ENCODE assay signal across 20 cellular contexts in the genomic region with DNA sequence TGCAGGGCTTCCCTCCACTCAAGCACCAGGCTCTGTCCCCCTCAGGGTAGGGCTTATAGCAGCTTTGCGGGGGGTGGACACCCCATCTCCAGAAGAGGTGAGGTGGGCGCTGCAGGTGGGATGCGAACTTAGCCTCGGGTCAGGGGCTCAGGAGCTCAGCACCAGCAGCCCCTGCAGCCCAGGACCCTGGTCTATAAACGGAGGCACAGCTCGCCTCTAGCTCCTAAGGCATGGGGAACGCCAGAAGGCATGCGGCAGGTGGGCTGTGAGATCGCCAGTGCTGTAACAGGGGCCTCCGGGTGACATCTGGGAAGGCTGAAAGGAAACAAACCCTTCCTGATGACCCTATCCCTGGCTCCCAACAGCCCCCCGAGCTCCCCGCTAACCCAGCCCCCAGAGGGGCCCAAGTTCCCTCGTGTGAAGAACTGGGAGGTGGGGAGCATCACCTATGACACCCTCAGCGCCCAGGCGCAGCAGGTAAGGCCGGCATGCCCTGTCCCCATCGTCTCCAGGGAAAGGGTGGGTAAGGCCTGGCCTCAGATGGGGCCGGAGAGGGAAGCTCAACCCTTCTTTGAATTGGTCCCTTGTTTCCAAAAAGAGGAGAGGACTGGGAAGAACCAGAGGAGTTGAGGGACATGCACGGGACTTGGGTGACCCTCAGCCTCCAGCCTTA. TPM values are rescaled to one million over a fixed set of nuclear protein-coding genes. Genes with fewer than 3 reads are reported as not detected.
DNase-seq lines count a peak whose midpoint lies in the region; ATAC-seq, FAIRE-seq and TF ChIP-seq lines count a peak whose summit lies in the region.
"Had no signal": no experiment of that assay in that cellular context is flagged by ENCODE, and none has a peak within 500 bp of the region (broad histone marks: within the 10 kb centered on the region; RNA-seq: fewer than 3 reads in every experiment).

No MANE protein-coding gene starts in this region.

- DNase-seq in NCI-H82 (lab: John Stamatoyannopoulos, UW) (peak; percentile 66), NCI-H82 treated with DMSO at 0.1 percent for 48 hours (lab: John Stamatoyannopoulos, UW; ENCODE audit: unreplicated experiment) (no peak), K562 (ENCODE audit: extremely low read depth in 1 of 4, low spot score in 3 of 4) (no peak), left lobe of liver (ENCODE audit: low spot score) (no peak), transverse colon (no peak)
- no peak for DNase-seq in CD4-positive, alpha-beta T cell
- DNase-seq in naive thymus-derived CD4-positive, alpha-beta T cell, result no peak
- DNase-seq: central memory CD4-positive, alpha-beta T cell; COR-L47; MM.1S; NCI-H2081; NCI-H774; stimulated activated CD4-positive, alpha-beta T cell treated with anti-CD3 and anti-CD28 coated beads, Interleukin-4, amount 100 ng/mL, for 1 hour; T-helper 9 cell; uterus had no signal

- no peaks in the 10 kb centered on the region for H3K27me3 ChIP-seq in CD4-positive, alpha-beta T cell (ENCODE audit: control insufficient read depth, insufficient read depth, low read length)
- H3K27me3 ChIP-seq in K562 (ENCODE audit: control insufficient read depth in 2 of 2, insufficient read depth in 2 of 2, low read length in 2 of 2) (no peaks in the 10 kb centered on the region), transverse colon (peaks cover 7% of the 10 kb centered on the region)
- H3K27me3 ChIP-seq in naive thymus-derived CD4-positive, alpha-beta T cell (ENCODE audit: control insufficient read depth in 2 of 2, insufficient read depth in 2 of 2, low read length in 2 of 2), result no peaks in the 10 kb centered on the region
- H3K27me3 ChIP-seq: uterus had no signal

- no peak overlapping the region for H3K9ac ChIP-seq in K562 (ENCODE audit: insufficient read depth in 1 of 2, low read depth in 2 of 2, low read length in 2 of 2)

- POLR2A ChIA-PET in CD4-positive, alpha-beta T cell (lab: Charles Lee), result interaction anchor here (1.4 to 2.2 kb wide), 5 partner anchors 13 to 33 kb away, joined by 3 to 19 read pairs (median 4); no protein-coding TSS in a partner anchor
- POLR2A ChIA-PET in K562 (lab: Yijun Ruan, JAX), result interaction anchor here (0.6 to 1.7 kb wide), 15 partner anchors 9 to 1797 kb away, joined by 3 to 12 read pairs (median 4); no protein-coding TSS in a partner anchor
- POLR2A ChIA-PET in naive thymus-derived CD4-positive, alpha-beta T cell (lab: Charles Lee), result interaction anchor here (0.5 to 3.5 kb wide), 9 partner anchors 10 to 500 kb away, joined by 3 to 33 read pairs (median 10); a partner anchor contains a TSS

- ATAC-seq in CD4-positive, alpha-beta T cell (ENCODE audit: poor library complexity), result no peak
- ATAC-seq in K562, result peak; percentile 1
- ATAC-seq in naive thymus-derived CD4-positive, alpha-beta T cell, result no peak
- no peak for ATAC-seq in left lobe of liver
- ATAC-seq in HG02884 (IDR thresholded peaks at IDR 0.05; ENCODE audit: unreplicated experiment), result no peak

- H3K4me1 Mint-ChIP-seq in CD4-positive, alpha-beta T cell (ENCODE audit: low read depth), result peaks cover 50% of the 10 kb centered on the region
- H3K4me1 Mint-ChIP-seq in naive thymus-derived CD4-positive, alpha-beta T cell, result peaks cover 16 to 55% (median 45%) of the 10 kb centered on the region in 7 donors

- H3K27ac ChIP-seq in CD4-positive, alpha-beta T cell (ENCODE audit: low read depth, low read length), result peak overlapping the region; percentile 15
- H3K27ac ChIP-seq in K562 (ENCODE audit: extremely low read depth, low read depth, low read length) (no peak overlapping the region), transverse colon (no peak overlapping the region)
- H3K27ac ChIP-seq in naive thymus-derived CD4-positive, alpha-beta T cell (ENCODE audit: low read depth, low read length), result peak overlapping the region; percentile 68

- H3K4me3 ChIP-seq in K562 (no peak overlapping the region), transverse colon (peak overlapping the region in 1 of 4 donors; percentile 1)
- peak overlapping the region; percentile 29 for H3K4me3 ChIP-seq in naive thymus-derived CD4-positive, alpha-beta T cell (ENCODE audit: low read length)
- H3K4me3 ChIP-seq: uterus had no signal

- in situ Hi-C loops in K562 (cut with MboI), result no loop called here
- in situ Hi-C loops in transverse colon (cut with MboI; ENCODE audit: low pct_ligation_motif_present in 1 of 4, low pct_unique_long_range_greater_than_20kb in 1 of 4, low sequenced_read_pairs in 3 of 4), result loop anchor here in 3 of 4 donors (25.0 kb wide), 3 partner anchors 108 to 558 kb away; no protein-coding TSS in a partner anchor

- TF ChIP-seq EP300 in K562 (IDR thresholded peaks at IDR 0.05; ENCODE audit: low read length) (no peak), transverse colon (IDR thresholded peaks at IDR 0.05; ENCODE audit: low read depth) (no peak)

- CTCF ChIA-PET in CD4-positive, alpha-beta T cell (lab: Charles Lee), result interaction anchor here (0.8 to 1.8 kb wide), 4 partner anchors 9 to 32 kb away, joined by 3 to 6 read pairs (median 4); no protein-coding TSS in a partner anchor
- CTCF ChIA-PET in K562 (lab: Yijun Ruan, JAX; ENCODE audit: low intra/inter-chr PET ratio), result no interaction called here
- CTCF ChIA-PET in naive thymus-derived CD4-positive, alpha-beta T cell (lab: Charles Lee), result interaction anchor here (0.6 to 3.1 kb wide), 11 partner anchors 10 to 116 kb away, joined by 3 to 20 read pairs (median 3); a partner anchor contains a TSS

- peak overlapping the region; percentile 64 for H3K27ac Mint-ChIP-seq in CD4-positive, alpha-beta T cell
- peak overlapping the region in 8 of 9 donors; percentile 30 to 87 (median 61) for H3K27ac Mint-ChIP-seq in naive thymus-derived CD4-positive, alpha-beta T cell

- intact Hi-C loops in CD4-positive, alpha-beta T cell (cut with DNase I, micrococcal nuclease), result no loop called here
- intact Hi-C loops in K562 (cut with micrococcal nuclease), result loop anchor here (1.0 to 10.0 kb wide), 3 partner anchors 13 to 680 kb away; a partner anchor contains a TSS
- intact Hi-C loops in naive thymus-derived CD4-positive, alpha-beta T cell (cut with micrococcal nuclease), result loop anchor here in 1 of 2 donors (1.0 kb wide), 1 partner anchor 18 kb away; no protein-coding TSS in a partner anchor
- intact Hi-C loops in transverse colon (cut with DNase I; ENCODE audit: low total_unique reads), result no loop called here

- no peaks in the 10 kb centered on the region for H3K27me3 Mint-ChIP-seq in CD4-positive, alpha-beta T cell
- peaks cover 0 to 3% (median 0%) of the 10 kb centered on the region in 5 donors for H3K27me3 Mint-ChIP-seq in naive thymus-derived CD4-positive, alpha-beta T cell

- no peak for TF ChIP-seq POLR2A in K562 (conservative IDR thresholded peaks at IDR 0.05)
- no peak for TF ChIP-seq POLR2A in transverse colon (IDR thresholded peaks at IDR 0.05)

- H3K4me3 Mint-ChIP-seq in CD4-positive, alpha-beta T cell, result peak overlapping the region; percentile 54
- peak overlapping the region in 9 of 10 donors; percentile 21 to 72 (median 63) for H3K4me3 Mint-ChIP-seq in naive thymus-derived CD4-positive, alpha-beta T cell

- no peaks in the 10 kb centered on the region for H3K79me2 ChIP-seq in K562 (ENCODE audit: control insufficient read depth, insufficient read depth, low read length)

- no peak overlapping the region for H2AFZ ChIP-seq in K562 (ENCODE audit: low read depth, low read length)

- FAIRE-seq in K562 (lab: Jason Lieb, UNC), result no peak
- FAIRE-seq: HTR-8/SVneo, keratinocyte had no signal

- no peak for TF ChIP-seq CTCF in CD4-positive, alpha-beta T cell (IDR thresholded peaks at IDR 0.05)
- TF ChIP-seq CTCF in K562 (IDR thresholded peaks at IDR 0.05 in 2 of 3, conservative IDR thresholded peaks at IDR 0.05 in 1 of 3; ENCODE audit: insufficient read depth in 2 of 3, low read depth in 1 of 3, low read length in 3 of 3) (no peak), transverse colon (IDR thresholded peaks at IDR 0.05) (no peak)

- no peaks in the 10 kb centered on the region for H3K9me1 ChIP-seq in K562 (ENCODE audit: control insufficient read depth, insufficient read depth, low read length)

- H3K9me3 Mint-ChIP-seq in CD4-positive, alpha-beta T cell, result peaks cover 11% of the 10 kb centered on the region
- peaks cover 0 to 21% (median 15%) of the 10 kb centered on the region in 11 donors for H3K9me3 Mint-ChIP-seq in naive thymus-derived CD4-positive, alpha-beta T cell

- H3K4me2 ChIP-seq in K562 (ENCODE audit: insufficient read depth, low read length), result no peak overlapping the region; the same call in 1 of the 2 replicates

- TF ChIP-seq RAD21 in K562 (CRISPR knock-in tag; conservative IDR thresholded peaks at IDR 0.05 in 1 of 2, IDR thresholded peaks at IDR 0.05 in 1 of 2), result no peak

- no peaks in the 10 kb centered on the region for H3K36me3 ChIP-seq in K562 (ENCODE audit: control insufficient read depth, insufficient read depth, low read length)
- H3K36me3 ChIP-seq in naive thymus-derived CD4-positive, alpha-beta T cell (ENCODE audit: control insufficient read depth in 2 of 3, insufficient read depth in 3 of 3, low read length in 3 of 3), result no peaks in the 10 kb centered on the region
- no peaks in the 10 kb centered on the region for H3K36me3 ChIP-seq in transverse colon
- H3K36me3 ChIP-seq: uterus had no signal

- H3K36me3 Mint-ChIP-seq in CD4-positive, alpha-beta T cell (ENCODE audit: low read depth), result no peaks in the 10 kb centered on the region
- H3K36me3 Mint-ChIP-seq in naive thymus-derived CD4-positive, alpha-beta T cell, result peaks cover 1 to 14% (median 8%) of the 10 kb centered on the region in 5 donors

- H3K4me1 ChIP-seq in K562 (replicated peaks in 1 of 2; ENCODE audit: control insufficient read depth in 2 of 2, insufficient read depth in 2 of 2, low read length in 2 of 2), result peaks cover 46 to 56% of the 10 kb centered on the region in 2 experiments
- peaks cover 8 to 57% of the 10 kb centered on the region in 2 donors for H3K4me1 ChIP-seq in naive thymus-derived CD4-positive, alpha-beta T cell (ENCODE audit: control insufficient read depth in 2 of 2, insufficient read depth in 2 of 2, low read length in 2 of 2)
- H3K4me1 ChIP-seq in transverse colon, result peaks cover 0 to 6% (median 0%) of the 10 kb centered on the region in 4 donors
- H3K4me1 ChIP-seq: uterus had no signal

- no TSS peak for BruUV-seq in K562 (replicated peaks; lab: Mats Ljungman, UMichigan)

- H4K20me1 ChIP-seq in K562 (replicated peaks; ENCODE audit: control insufficient read depth, insufficient read depth, low read length), result peaks cover 5% of the 10 kb centered on the region; the same call in 1 of the 2 replicates

- 21% methylated on average over 19 of the region's 19 CpGs for WGBS in K562 (ENCODE audit: insufficient coverage, low coverage, missing lambda C conversion rate)
- WGBS in transverse colon (ENCODE audit: low coverage in 1 of 2), 2 donors, result 73% methylated on average over 17 of the region's 19 CpGs; no CpG with 5 or more reads in 1 of the 2 donors

- peaks cover 15% of the 10 kb centered on the region for H3K9me3 ChIP-seq in CD4-positive, alpha-beta T cell (ENCODE audit: control insufficient read depth, low read length)
- H3K9me3 ChIP-seq in K562 (replicated peaks; ENCODE audit: control insufficient read depth, insufficient read depth, low read depth, low read length) (no peaks in the 10 kb centered on the region; the same call in 1 of the 2 replicates), transverse colon (peaks cover 0 to 4% of the 10 kb centered on the region in 2 donors)
- peaks cover 0 to 16% (median 9%) of the 10 kb centered on the region in 3 experiments for H3K9me3 ChIP-seq in naive thymus-derived CD4-positive, alpha-beta T cell (ENCODE audit: control insufficient read depth in 2 of 3, low read length in 3 of 3)
- H3K9me3 ChIP-seq: uterus had no signal

RNA-seq across cellular contexts. Expression of a gene that starts 4.2 kb away (rescaled TPM):
- total RNA-seq in CD4-positive, alpha-beta T cell, result 1 to 10 TPM; 3.9 to 7.1 TPM
- total RNA-seq in K562 (2011; cell fraction: chromatin; rRNA removed; ENCODE audit: low replicate concordance), result 17.7 and 69.8 TPM in 2 replicates
- total RNA-seq in K562 (2011; cell fraction: nucleolus; rRNA removed), result 82.0 and 87.6 TPM in 2 replicates
- 40.3 and 46.6 TPM in 2 replicates for total RNA-seq in K562 (2011; cell fraction: nucleoplasm; rRNA removed)
- total RNA-seq in K562 (2014; rRNA removed), result 121 and 170 TPM in 2 replicates
- total RNA-seq in K562 (2014; rRNA removed; fragmentation: Illumina TruSeq; extraction: Trizol), result 3.1 and 4.3 TPM in 2 replicates
- total RNA-seq in K562 (2015; rRNA removed; fragmentation: Illumina TruSeq; extraction: Trizol), result 43.2 and 45.8 TPM in 2 replicates
- 111 and 124 TPM in 2 replicates for total RNA-seq in K562 (2021)
- polyA plus RNA-seq in K562 (2011; rRNA removed), result 23.6 and 47.3 TPM in 2 replicates
- polyA plus RNA-seq in K562 (2011; cell fraction: cytosol; rRNA removed), result 58.9 and 221 TPM in 2 replicates
- polyA plus RNA-seq in K562 (2011; cell fraction: nucleus; rRNA removed), result 50.4 and 106 TPM in 2 replicates
- 87.2 and 107 TPM in 2 replicates for polyA plus RNA-seq in K562 (2012)
- 23.6 and 88.1 TPM in 2 replicates for polyA plus RNA-seq in K562 (2014; fragmentation: Illumina TruSeq; extraction: Trizol)
- polyA plus RNA-seq in K562 (2014; fragmentation: Nextera tagmentation; extraction: Ambion mirVana), result 1 to 10 TPM; 1.1 to 2.9 TPM
- polyA plus RNA-seq in K562 (2014; rRNA removed), result 102 and 118 TPM in 2 replicates
- polyA minus RNA-seq in K562 (2011; rRNA and poly(A)+ RNA removed), result 11.7 and 21.2 TPM in 2 replicates
- 65.3 and 77.5 TPM in 2 replicates for polyA minus RNA-seq in K562 (2011; cell fraction: cytosol; rRNA and poly(A)+ RNA removed)
- 35.9 and 37.0 TPM in 2 replicates for polyA minus RNA-seq in K562 (2011; cell fraction: nucleus; rRNA and poly(A)+ RNA removed)
- 10 to 100 TPM in 1 of 5 experiments, 1 to 10 TPM in 4; 2.8 to 19.1 (median 7.9) TPM for total RNA-seq in naive thymus-derived CD4-positive, alpha-beta T cell
- polyA plus RNA-seq in naive thymus-derived CD4-positive, alpha-beta T cell, result 10 to 100 TPM in 1 of 2 donors, 1 to 10 TPM in 1; 4.6 to 12.7 TPM
- total RNA-seq in left lobe of liver, result 8.7 TPM
- 10 to 100 TPM in 2 of 4 donors, 1 to 10 TPM in 2; 2.5 to 34.2 (median 7.0) TPM for total RNA-seq in transverse colon

RNA-seq across cellular contexts. Expression of a gene that starts 16.9 kb away (rescaled TPM):
- 1 to 10 TPM; 1.9 to 2.3 TPM for total RNA-seq in CD4-positive, alpha-beta T cell
- 101 and 344 TPM in 2 replicates for total RNA-seq in K562 (2011; cell fraction: chromatin; rRNA removed; ENCODE audit: low replicate concordance)
- 421 and 427 TPM in 2 replicates for total RNA-seq in K562 (2011; cell fraction: nucleolus; rRNA removed)
- 291 and 342 TPM in 2 replicates for total RNA-seq in K562 (2011; cell fraction: nucleoplasm; rRNA removed)
- total RNA-seq in K562 (2014; rRNA removed) (326 and 470 TPM in 2 replicates), K562 (2014; rRNA removed; fragmentation: Illumina TruSeq; extraction: Trizol) (63.4 and 97.8 TPM in 2 replicates), K562 (2015; rRNA removed; fragmentation: Illumina TruSeq; extraction: Trizol) (215 and 218 TPM in 2 replicates), K562 (2021) (368 and 385 TPM in 2 replicates), left lobe of liver (0.28 TPM), transverse colon (10 to 100 TPM in 3 of 4 donors, 1 to 10 TPM in 1; 9.5 to 39.0 (median 19.3) TPM)
- polyA plus RNA-seq in K562 (2011; rRNA removed) (125 and 154 TPM in 2 replicates), K562 (2014; fragmentation: Illumina TruSeq; extraction: Trizol) (222 and 298 TPM in 2 replicates), K562 (2014; fragmentation: Nextera tagmentation; extraction: Ambion mirVana) (10 to 100 TPM; 18.1 to 29.0 TPM), K562 (2014; rRNA removed) (251 and 295 TPM in 2 replicates)
- polyA plus RNA-seq in K562 (2011; cell fraction: cytosol; rRNA removed), result 184 and 684 TPM in 2 replicates
- 202 and 446 TPM in 2 replicates for polyA plus RNA-seq in K562 (2011; cell fraction: nucleus; rRNA removed)
- polyA plus RNA-seq in K562 (2012), result 270 and 304 TPM in 2 replicates
- 46.2 and 123 TPM in 2 replicates for polyA minus RNA-seq in K562 (2011; rRNA and poly(A)+ RNA removed)
- 133 and 200 TPM in 2 replicates for polyA minus RNA-seq in K562 (2011; cell fraction: cytosol; rRNA and poly(A)+ RNA removed)
- 111 and 144 TPM in 2 replicates for polyA minus RNA-seq in K562 (2011; cell fraction: nucleus; rRNA and poly(A)+ RNA removed)
- total RNA-seq in naive thymus-derived CD4-positive, alpha-beta T cell, result 1 to 10 TPM in 4 of 5 experiments, under 1 TPM in 1; 0.56 to 4.9 (median 3.2) TPM
- 1 to 10 TPM; 3.0 to 5.2 TPM for polyA plus RNA-seq in naive thymus-derived CD4-positive, alpha-beta T cell
- total RNA-seq: RPMI7951 had no signal

RNA-seq across cellular contexts. Expression of a gene that starts 29.3 kb away (rescaled TPM):
- total RNA-seq in CD4-positive, alpha-beta T cell, result 10 to 100 TPM; 16.8 to 17.1 TPM
- 3.9 and 10.1 TPM in 2 replicates for total RNA-seq in K562 (2011; cell fraction: chromatin; rRNA removed; ENCODE audit: low replicate concordance)
- total RNA-seq in K562 (2011; cell fraction: nucleolus; rRNA removed), result 5.8 and 7.7 TPM in 2 replicates
- total RNA-seq in K562 (2011; cell fraction: nucleoplasm; rRNA removed), result 4.8 and 12.4 TPM in 2 replicates
- 2.0 and 2.1 TPM in 2 replicates for total RNA-seq in K562 (2014; rRNA removed)
- total RNA-seq in K562 (2014; rRNA removed; fragmentation: Illumina TruSeq; extraction: Trizol), result 0.64 and 1.2 TPM in 2 replicates
- 0.29 and 0.90 TPM in 2 replicates for total RNA-seq in K562 (2015; rRNA removed; fragmentation: Illumina TruSeq; extraction: Trizol)
- 2.2 and 4.7 TPM in 2 replicates for total RNA-seq in K562 (2021)
- polyA plus RNA-seq in K562 (2011; rRNA removed), result 1.3 and 1.7 TPM in 2 replicates
- polyA plus RNA-seq in K562 (2011; cell fraction: cytosol; rRNA removed), result 1.2 and 1.7 TPM in 2 replicates
- 5.9 and 13.7 TPM in 2 replicates for polyA plus RNA-seq in K562 (2011; cell fraction: nucleus; rRNA removed)
- 6.6 and 7.2 TPM in 2 replicates for polyA plus RNA-seq in K562 (2012)
- 0.92 and 1.4 TPM in 2 replicates for polyA plus RNA-seq in K562 (2014; fragmentation: Illumina TruSeq; extraction: Trizol)
- 1 to 10 TPM; 5.0 to 6.9 TPM for polyA plus RNA-seq in K562 (2014; fragmentation: Nextera tagmentation; extraction: Ambion mirVana)
- polyA plus RNA-seq in K562 (2014; rRNA removed), result 2.7 and 8.0 TPM in 2 replicates
- 0.27 and 0.63 TPM in 2 replicates for polyA minus RNA-seq in K562 (2011; rRNA and poly(A)+ RNA removed)
- not detected in 2 replicates for polyA minus RNA-seq in K562 (2011; cell fraction: cytosol; rRNA and poly(A)+ RNA removed)
- 1.00 and 2.6 TPM in 2 replicates for polyA minus RNA-seq in K562 (2011; cell fraction: nucleus; rRNA and poly(A)+ RNA removed)
- total RNA-seq in naive thymus-derived CD4-positive, alpha-beta T cell, result 10 to 100 TPM; 11.3 to 46.6 (median 20.9) TPM
- 10 to 100 TPM; 27.0 to 49.4 TPM for polyA plus RNA-seq in naive thymus-derived CD4-positive, alpha-beta T cell
- not detected for total RNA-seq in left lobe of liver
- 1 to 10 TPM in 1 of 4 donors, not detected in 3; 1.1 TPM for total RNA-seq in transverse colon
- total RNA-seq: A172 had no signal

RNA-seq across cellular contexts. Expression of a gene that starts 33.3 kb away (rescaled TPM):
- 10 to 100 TPM; 57.0 to 62.2 TPM for total RNA-seq in CD4-positive, alpha-beta T cell
- 193 and 406 TPM in 2 replicates for total RNA-seq in K562 (2011; cell fraction: chromatin; rRNA removed; ENCODE audit: low replicate concordance)
- 266 and 270 TPM in 2 replicates for total RNA-seq in K562 (2011; cell fraction: nucleolus; rRNA removed)
- total RNA-seq in K562 (2011; cell fraction: nucleoplasm; rRNA removed), result 209 and 255 TPM in 2 replicates
- total RNA-seq in K562 (2014; rRNA removed), result 63.5 and 79.1 TPM in 2 replicates
- total RNA-seq in K562 (2014; rRNA removed; fragmentation: Illumina TruSeq; extraction: Trizol), result 16.9 and 21.9 TPM in 2 replicates
- 36.3 and 38.0 TPM in 2 replicates for total RNA-seq in K562 (2015; rRNA removed; fragmentation: Illumina TruSeq; extraction: Trizol)
- total RNA-seq in K562 (2021), result 106 and 109 TPM in 2 replicates
- polyA plus RNA-seq in K562 (2011; rRNA removed), result 27.0 and 42.2 TPM in 2 replicates
- 44.7 and 109 TPM in 2 replicates for polyA plus RNA-seq in K562 (2011; cell fraction: cytosol; rRNA removed)
- polyA plus RNA-seq in K562 (2011; cell fraction: nucleus; rRNA removed), result 87.0 and 201 TPM in 2 replicates
- polyA plus RNA-seq in K562 (2012), result 64.3 and 65.5 TPM in 2 replicates
- polyA plus RNA-seq in K562 (2014; fragmentation: Illumina TruSeq; extraction: Trizol), result 61.4 and 89.2 TPM in 2 replicates
- polyA plus RNA-seq in K562 (2014; fragmentation: Nextera tagmentation; extraction: Ambion mirVana), result 1 to 10 TPM; 7.6 to 9.2 TPM
- 73.6 and 81.3 TPM in 2 replicates for polyA plus RNA-seq in K562 (2014; rRNA removed)
- polyA minus RNA-seq in K562 (2011; rRNA and poly(A)+ RNA removed), result 23.8 and 38.7 TPM in 2 replicates
- 44.9 and 63.6 TPM in 2 replicates for polyA minus RNA-seq in K562 (2011; cell fraction: cytosol; rRNA and poly(A)+ RNA removed)
- polyA minus RNA-seq in K562 (2011; cell fraction: nucleus; rRNA and poly(A)+ RNA removed), result 54.3 and 64.6 TPM in 2 replicates
- total RNA-seq in naive thymus-derived CD4-positive, alpha-beta T cell, result 10 to 100 TPM; 59.7 to 88.0 (median 76.6) TPM
- polyA plus RNA-seq in naive thymus-derived CD4-positive, alpha-beta T cell, result 10 to 100 TPM; 13.8 to 18.6 TPM
- 29.1 TPM for total RNA-seq in left lobe of liver
- total RNA-seq in transverse colon, result 10 to 100 TPM; 33.3 to 76.4 (median 51.4) TPM

RNA-seq across cellular contexts. Expression of a gene that starts 53.4 kb away (rescaled TPM):
- 10 to 100 TPM; 13.8 to 15.2 TPM for total RNA-seq in CD4-positive, alpha-beta T cell
- total RNA-seq in K562 (2011; cell fraction: chromatin; rRNA removed; ENCODE audit: low replicate concordance), result 11.1 and 29.9 TPM in 2 replicates
- total RNA-seq in K562 (2011; cell fraction: nucleolus; rRNA removed), result 11.7 and 12.1 TPM in 2 replicates
- total RNA-seq in K562 (2011; cell fraction: nucleoplasm; rRNA removed), result 11.4 and 19.2 TPM in 2 replicates
- total RNA-seq in K562 (2014; rRNA removed), result 0.32 and 1.5 TPM in 2 replicates
- 0.32 and 0.40 TPM in 2 replicates for total RNA-seq in K562 (2014; rRNA removed; fragmentation: Illumina TruSeq; extraction: Trizol)
- total RNA-seq in K562 (2015; rRNA removed; fragmentation: Illumina TruSeq; extraction: Trizol), result 0.87 and 0.98 TPM in 2 replicates
- total RNA-seq in K562 (2021), result 2.9 and 3.2 TPM in 2 replicates
- polyA plus RNA-seq in K562 (2011; rRNA removed), result 1.3 and 2.7 TPM in 2 replicates
- 2.1 and 3.3 TPM in 2 replicates for polyA plus RNA-seq in K562 (2011; cell fraction: cytosol; rRNA removed)
- 18.1 and 42.9 TPM in 2 replicates for polyA plus RNA-seq in K562 (2011; cell fraction: nucleus; rRNA removed)
- 5.5 and 18.9 TPM in 2 replicates for polyA plus RNA-seq in K562 (2012)
- polyA plus RNA-seq in K562 (2014; fragmentation: Illumina TruSeq; extraction: Trizol), result 2.4 and 2.7 TPM in 2 replicates
- under 1 TPM; 0.11 to 0.44 TPM for polyA plus RNA-seq in K562 (2014; fragmentation: Nextera tagmentation; extraction: Ambion mirVana)
- polyA plus RNA-seq in K562 (2014; rRNA removed), result 3.3 and 5.0 TPM in 2 replicates
- not detected in 2 replicates for polyA minus RNA-seq in K562 (2011; rRNA and poly(A)+ RNA removed)
- 0.64 and 1.5 TPM in 2 replicates for polyA minus RNA-seq in K562 (2011; cell fraction: cytosol; rRNA and poly(A)+ RNA removed)
- polyA minus RNA-seq in K562 (2011; cell fraction: nucleus; rRNA and poly(A)+ RNA removed), result 2.7 and 3.0 TPM in 2 replicates
- total RNA-seq in naive thymus-derived CD4-positive, alpha-beta T cell, result 10 to 100 TPM in 4 of 5 experiments, 1 to 10 TPM in 1; 6.7 to 17.7 (median 13.7) TPM
- polyA plus RNA-seq in naive thymus-derived CD4-positive, alpha-beta T cell, result not detected
- total RNA-seq in left lobe of liver, result 2.2 TPM
- total RNA-seq in transverse colon, result 1 to 10 TPM; 2.6 to 4.3 (median 3.1) TPM

Comparison
In these comparisons a context has a peak if more than half of its experiments do, and no peak if none do; other contexts are left out.
1. H3K27ac ChIP-seq: peak in CD4-positive, alpha-beta T cell (single experiment) and naive thymus-derived CD4-positive, alpha-beta T cell (single experiment); none in K562 (single experiment) and transverse colon (0 of 4).